35 cellular contexts compared by ENCODE assay signal in the genomic region with DNA sequence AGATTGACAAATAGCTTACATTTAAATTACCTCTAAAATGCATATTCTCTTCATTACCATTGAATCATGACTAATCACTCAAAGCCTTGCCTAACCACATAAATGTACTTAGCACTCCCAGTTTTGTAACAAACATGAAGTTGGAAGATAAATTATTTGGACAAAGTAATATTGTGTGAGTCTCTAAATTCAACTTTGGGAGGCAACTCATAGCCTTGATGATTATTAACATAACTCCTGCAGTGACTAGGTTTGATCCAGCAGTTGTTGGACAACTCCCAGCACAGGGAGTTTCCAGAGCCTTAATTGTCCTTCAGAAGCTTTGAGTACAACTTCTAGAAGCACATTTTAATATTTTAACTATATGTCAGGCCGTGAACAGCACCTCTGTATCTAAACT.
A peak's percentile ranks its signal among the peaks of the same experiment; 100 is the strongest.
DNase-seq lines count a peak whose midpoint lies in the region; ATAC-seq and TF ChIP-seq lines count a peak whose summit lies in the region.
"Had no signal": no experiment of that assay in that cellular context is flagged by ENCODE, and none has a peak within 500 bp of the region (broad histone marks: within the 10 kb centered on the region; RNA-seq: fewer than 3 reads in every experiment).

No MANE protein-coding gene starts in this region.

- no peak overlapping the region for H3K4me3 Mint-ChIP-seq in activated T-cell treated with anti-CD3 and anti-CD28 coated beads, Interleukin-2, amount 50 U/mL, for 72 hours
- H3K4me3 Mint-ChIP-seq: activated CD4-positive, alpha-beta T cell treated with anti-CD3 and anti-CD28 coated beads for 36 hours; activated CD8-positive, alpha-beta T cell treated with anti-CD3 and anti-CD28 coated beads for 36 hours; activated naive CD4-positive, alpha-beta T cell treated with anti-CD3 and anti-CD28 coated beads, Interleukin-2, amount 10 ng/mL, durations not matched to agents 7 days and 5 days; activated T-helper 17 cell treated with anti-CD3 and anti-CD28 coated beads, Interleukin-2, amount 50 U/mL, for 72 hours; CD4-positive, alpha-beta T cell; neural progenitor cell had no signal

- TF ChIP-seq CTCF in esophagus muscularis mucosa (IDR thresholded peaks at IDR 0.05) (no peak), left lung (IDR thresholded peaks at IDR 0.05) (no peak)

- DNase-seq in A172 (ENCODE audit: low spot score) (peak; percentile 14), SK-N-MC (ENCODE audit: low read depth, low spot score) (no peak), esophagus muscularis mucosa (ENCODE audit: extremely low spot score) (no peak), left lung (no peak), NCI-H1694 treated with DMSO at 0.1 percent for 48 hours (lab: John Stamatoyannopoulos, UW) (no peak)
- no peak for DNase-seq in activated T-cell treated with anti-CD3 and anti-CD28 coated beads, Interleukin-2, amount 50 U/mL, for 72 hours
- DNase-seq in activated T-cell treated with anti-CD3 and anti-CD28 coated beads, Interleukin-2, amount 50 U/mL, for 1 hour, result no peak
- DNase-seq: activated CD4-positive, alpha-beta T cell treated with anti-CD3 and anti-CD28 coated beads for 36 hours; activated CD8-positive, alpha-beta memory T cell treated with anti-CD3 and anti-CD28 coated beads, Interleukin-2, amount 50 U/mL, for 48 hours; activated CD8-positive, alpha-beta T cell treated with anti-CD3 and anti-CD28 coated beads for 36 hours; activated naive CD4-positive, alpha-beta T cell treated with anti-CD3 and anti-CD28 coated beads, Interleukin-2, amount 10 ng/mL, durations not matched to agents 7 days and 5 days; AML-193; amniotic stem cell; CD4-positive, alpha-beta T cell; heart left ventricle; NCI-H1417 treated with DMSO at 0.1 percent for 48 hours; NCI-H2081; NCI-H2227 treated with DMSO at 0.1 percent for 48 hours; NCI-H526 treated with DMSO at 0.1 percent for 48 hours; stimulated activated CD4-positive, alpha-beta T cell treated with anti-CD3 and anti-CD28 coated beads, Interleukin-1b, Interleukin-23, amount 100 ng/mL, for 48 hours; stimulated activated naive CD4-positive, alpha-beta T cell treated with Interleukin-2 at 50 U/mL for 16 hours; SW 1271; T-helper 9 cell had no signal

- no peak for TF ChIP-seq POLR2A in esophagus muscularis mucosa (IDR thresholded peaks at IDR 0.05; ENCODE audit: low read depth)

- H3K36me3 ChIP-seq in SK-N-MC (ENCODE audit: insufficient read depth, low read length) (no peaks in the 10 kb centered on the region), esophagus muscularis mucosa (no peaks in the 10 kb centered on the region), left lung (no peaks in the 10 kb centered on the region)
- H3K36me3 ChIP-seq: HAP-1, heart left ventricle, neural progenitor cell, right atrium auricular region, thoracic aorta had no signal

- peaks cover 0 to 8% (median 2%) of the 10 kb centered on the region in 4 donors for H3K4me1 ChIP-seq in esophagus muscularis mucosa
- no peaks in the 10 kb centered on the region for H3K4me1 ChIP-seq in left lung
- H3K4me1 ChIP-seq: A549, HAP-1, heart left ventricle, neural progenitor cell, parathyroid adenoma, right atrium auricular region had no signal

- H3K4me1 Mint-ChIP-seq in activated T-cell treated with anti-CD3 and anti-CD28 coated beads, Interleukin-2, amount 50 U/mL, for 72 hours (ENCODE audit: low read depth), result no peaks in the 10 kb centered on the region
- H3K4me1 Mint-ChIP-seq: activated CD4-positive, alpha-beta T cell treated with anti-CD3 and anti-CD28 coated beads for 36 hours; activated naive CD4-positive, alpha-beta T cell treated with anti-CD3 and anti-CD28 coated beads, Interleukin-2, amount 10 ng/mL, durations not matched to agents 7 days and 5 days; activated T-helper 17 cell treated with anti-CD3 and anti-CD28 coated beads, Interleukin-2, amount 50 U/mL, for 72 hours; neural progenitor cell had no signal

- 38% methylated on average over 1 of the region's 1 CpG for WGBS in esophagus muscularis mucosa

- ATAC-seq in left lung (peak; percentile 46), GM18873 (IDR thresholded peaks at IDR 0.05; ENCODE audit: low FRiP score, unreplicated experiment) (no peak)
- ATAC-seq in activated T-cell treated with anti-CD3 and anti-CD28 coated beads, Interleukin-2, amount 50 U/mL, for 72 hours (replicated peaks in 1 of 2), result no peak
- ATAC-seq: A549; activated CD4-positive, alpha-beta T cell treated with anti-CD3 and anti-CD28 coated beads for 36 hours; activated CD8-positive, alpha-beta T cell treated with anti-CD3 and anti-CD28 coated beads for 36 hours; activated T-helper 17 cell treated with anti-CD3 and anti-CD28 coated beads, Interleukin-2, amount 50 U/mL, for 72 hours; heart left ventricle; Panc1 had no signal

- peak overlapping the region; percentile 53; the same call in 1 of the 2 replicates for H3K27ac ChIP-seq in SK-N-MC
- H3K27ac ChIP-seq in esophagus muscularis mucosa (replicated peaks in 1 of 4), result peak overlapping the region in 3 of 4 donors; percentile 2 to 28 (median 2)
- H3K27ac ChIP-seq in left lung, result no peak overlapping the region
- H3K27ac ChIP-seq: A549, heart left ventricle, HL-60, KMS-11, neural progenitor cell, parathyroid adenoma, right atrium auricular region, thoracic aorta, VCaP had no signal

- no peaks in the 10 kb centered on the region for H3K27me3 Mint-ChIP-seq in activated T-cell treated with anti-CD3 and anti-CD28 coated beads, Interleukin-2, amount 50 U/mL, for 72 hours (ENCODE audit: low read depth)
- H3K27me3 Mint-ChIP-seq: activated CD4-positive, alpha-beta T cell treated with anti-CD3 and anti-CD28 coated beads for 36 hours; activated CD8-positive, alpha-beta T cell treated with anti-CD3 and anti-CD28 coated beads for 36 hours; activated naive CD4-positive, alpha-beta T cell treated with anti-CD3 and anti-CD28 coated beads, Interleukin-2, amount 10 ng/mL, durations not matched to agents 7 days and 5 days; activated T-helper 17 cell treated with anti-CD3 and anti-CD28 coated beads, Interleukin-2, amount 50 U/mL, for 72 hours; CD4-positive, alpha-beta T cell had no signal

- H3K9me3 ChIP-seq in SK-N-MC (ENCODE audit: low read depth, low read length) (no peaks in the 10 kb centered on the region), esophagus muscularis mucosa (no peaks in the 10 kb centered on the region), left lung (no peaks in the 10 kb centered on the region)
- H3K9me3 ChIP-seq: A549, HAP-1, heart left ventricle, right atrium auricular region, thoracic aorta had no signal

- H3K4me3 ChIP-seq in SK-N-MC (no peak overlapping the region), esophagus muscularis mucosa (no peak overlapping the region), left lung (no peak overlapping the region)
- H3K4me3 ChIP-seq: A549, HAP-1, heart left ventricle, neural progenitor cell, right atrium auricular region, thoracic aorta had no signal

- no peak overlapping the region for H3K27ac Mint-ChIP-seq in activated T-cell treated with anti-CD3 and anti-CD28 coated beads, Interleukin-2, amount 50 U/mL, for 72 hours
- H3K27ac Mint-ChIP-seq: activated CD4-positive, alpha-beta T cell treated with anti-CD3 and anti-CD28 coated beads for 36 hours; activated CD8-positive, alpha-beta T cell treated with anti-CD3 and anti-CD28 coated beads for 36 hours; activated naive CD4-positive, alpha-beta T cell treated with anti-CD3 and anti-CD28 coated beads, Interleukin-2, amount 10 ng/mL, durations not matched to agents 7 days and 5 days; activated T-helper 17 cell treated with anti-CD3 and anti-CD28 coated beads, Interleukin-2, amount 50 U/mL, for 72 hours; CD4-positive, alpha-beta T cell; neural progenitor cell had no signal

- intact Hi-C loops in esophagus muscularis mucosa (cut with DNase I) (no loop called here), left lung (cut with DNase I) (no loop called here)

- H3K27me3 ChIP-seq in esophagus muscularis mucosa (no peaks in the 10 kb centered on the region), left lung (no peaks in the 10 kb centered on the region)
- H3K27me3 ChIP-seq: heart left ventricle, neural progenitor cell, right atrium auricular region had no signal

- no peaks in the 10 kb centered on the region for H3K36me3 Mint-ChIP-seq in activated T-cell treated with anti-CD3 and anti-CD28 coated beads, Interleukin-2, amount 50 U/mL, for 72 hours (ENCODE audit: insufficient read depth in 2 of 2)
- H3K36me3 Mint-ChIP-seq: activated naive CD4-positive, alpha-beta T cell treated with anti-CD3 and anti-CD28 coated beads, Interleukin-2, amount 10 ng/mL, durations not matched to agents 7 days and 5 days; neural progenitor cell had no signal

- no peak for TF ChIP-seq EP300 in esophagus muscularis mucosa (IDR thresholded peaks at IDR 0.05)

- peaks cover 0 to 9% of the 10 kb centered on the region in 2 donors for H3K9me3 Mint-ChIP-seq in activated T-cell treated with anti-CD3 and anti-CD28 coated beads, Interleukin-2, amount 50 U/mL, for 72 hours
- H3K9me3 Mint-ChIP-seq: activated CD8-positive, alpha-beta T cell treated with anti-CD3 and anti-CD28 coated beads for 36 hours; activated naive CD4-positive, alpha-beta T cell treated with anti-CD3 and anti-CD28 coated beads, Interleukin-2, amount 10 ng/mL, durations not matched to agents 7 days and 5 days; activated T-helper 17 cell treated with anti-CD3 and anti-CD28 coated beads, Interleukin-2, amount 50 U/mL, for 72 hours; CD4-positive, alpha-beta T cell; neural progenitor cell had no signal

- no peak overlapping the region for H3K9ac ChIP-seq in SK-N-MC (ENCODE audit: insufficient read length)
- H3K9ac ChIP-seq: KMS-11, neural progenitor cell, parathyroid adenoma had no signal

Comparison
In these comparisons a context has a peak if more than half of its experiments do, and no peak if none do; other contexts are left out.
1. H3K27ac ChIP-seq: peak in SK-N-MC (single experiment) and esophagus muscularis mucosa (3 of 4); none in left lung (0 of 2).